ENCODE assay signal across 14 cellular contexts in genomic region chr1:29195875-29196274, GRCh38. TPM values are rescaled to one million over a fixed set of nuclear protein-coding genes. Genes with fewer than 3 reads are reported as not detected.
A peak's percentile ranks its signal among the peaks of the same experiment; 100 is the strongest.
DNase-seq lines count a peak whose midpoint lies in the region; ATAC-seq and TF ChIP-seq lines count a peak whose summit lies in the region.
"Had no signal": no experiment of that assay in that cellular context is flagged by ENCODE, and none has a peak within 500 bp of the region (broad histone marks: within the 10 kb centered on the region; RNA-seq: fewer than 3 reads in every experiment).

No MANE protein-coding gene starts in this region.

- peak; percentile 29; the same call in 2 of the 3 replicates for ATAC-seq in RWPE2 (ENCODE audit: low read depth)
- no peak for ATAC-seq in GM19351 (IDR thresholded peaks at IDR 0.05; ENCODE audit: unreplicated experiment)
- no peak for ATAC-seq in GM21723 (IDR thresholded peaks at IDR 0.05; ENCODE audit: unreplicated experiment)

- H3K4me3 ChIP-seq in RWPE2 (ENCODE audit: severe bottlenecking), result no peak overlapping the region

- TF ChIP-seq CTCF in RWPE2 (IDR thresholded peaks at IDR 0.05; ENCODE audit: poor library complexity, severe bottlenecking), result no peak

- H3K9me3 ChIP-seq in RWPE2 (ENCODE audit: severe bottlenecking), result no peaks in the 10 kb centered on the region

- peaks cover 8% of the 10 kb centered on the region for H3K4me1 ChIP-seq in RWPE2 (ENCODE audit: insufficient read depth, poor library complexity, severe bottlenecking)

- DNase-seq in AML-193 (lab: John Stamatoyannopoulos, UW) (peak; percentile 8), H4 (ENCODE audit: low spot score) (peak; percentile 71), RWPE2 (ENCODE audit: low spot score) (no peak), kidney tubule cell (ENCODE audit: low spot score) (peak; percentile 77), middle frontal gyrus (ENCODE audit: extremely low spot score, low spot score) (no peak)
- DNase-seq in activated T-cell treated with anti-CD3 and anti-CD28 coated beads, Interleukin-2, amount 50 U/mL, for 48 hours, result no peak
- DNase-seq: activated CD4-positive, alpha-beta T cell treated with anti-CD3 and anti-CD28 coated beads for 1 hour; activated naive CD4-positive, alpha-beta T cell treated with anti-CD3 and anti-CD28 coated beads, Interleukin-2, amount 10 ng/mL, durations not matched to agents 7 days and 5 days; DMS153; hippocampal formation; naive B cell; NCI-H82 had no signal

- peaks cover 29% of the 10 kb centered on the region for H3K36me3 ChIP-seq in RWPE2 (ENCODE audit: low read depth)

- H3K27ac ChIP-seq in RWPE2 (ENCODE audit: poor library complexity, severe bottlenecking), result no peak overlapping the region

- H3K27me3 ChIP-seq in RWPE2 (ENCODE audit: insufficient read depth, poor library complexity, severe bottlenecking), result no peaks in the 10 kb centered on the region

RNA-seq across cellular contexts. Expression of gene SRSF4, which starts 14.2 kb away (rescaled TPM):
- total RNA-seq in H4 (2014; rRNA removed; shearing (Covaris generic)), result 28.9 and 29.3 TPM in 2 replicates

RNA-seq across cellular contexts. Expression of gene MECR, which starts 34.9 kb away (rescaled TPM):
- 29.0 and 32.3 TPM in 2 replicates for total RNA-seq in H4 (2014; rRNA removed; shearing (Covaris generic))

RNA-seq across cellular contexts. Expression of gene PTPRU, which starts 40.4 kb away (rescaled TPM):
- total RNA-seq in H4 (2014; rRNA removed; shearing (Covaris generic)), result 16.2 and 18.3 TPM in 2 replicates

Comparison
In these comparisons a context has a peak if more than half of its experiments do, and no peak if none do; other contexts are left out.
1. DNase-seq: peak in AML-193 (2 of 2), H4 (single experiment) and kidney tubule cell (single experiment); none in RWPE2 (single experiment), activated T-cell treated with anti-CD3 and anti-CD28 coated beads, Interleukin-2, amount 50 U/mL, for 48 hours (0 of 2) and middle frontal gyrus (single experiment).